In genomic region chr11:27934830-27935145, GRCh38 we compare ENCODE assay signal across 11 cellular contexts.
DNase-seq lines count a peak whose midpoint lies in the region; ATAC-seq, FAIRE-seq and TF ChIP-seq lines count a peak whose summit lies in the region.
"Had no signal": no experiment of that assay in that cellular context is flagged by ENCODE, and none has a peak within 500 bp of the region (broad histone marks: within the 10 kb centered on the region; RNA-seq: fewer than 3 reads in every experiment).

No MANE protein-coding gene starts in this region.

- ATAC-seq in A549 = peak; percentile 97 to 98
- no peak for ATAC-seq in GM21367 (IDR thresholded peaks at IDR 0.05; ENCODE audit: unreplicated experiment)
- ATAC-seq in HG03520 (IDR thresholded peaks at IDR 0.05; ENCODE audit: unreplicated experiment) = no peak

- no peak overlapping the region for H3K4me3 ChIP-seq in A549
- H3K4me3 ChIP-seq in astrocyte (ENCODE audit: insufficient read depth, low read depth, low read length) = peak overlapping the region; percentile 11
- no peak overlapping the region for H3K4me3 ChIP-seq in colonic mucosa
- H3K4me3 ChIP-seq: tibial artery had no signal

- peaks cover 2% of the 10 kb centered on the region for H3K9me3 Mint-ChIP-seq in astrocyte (ENCODE audit: unreplicated experiment)

- intact Hi-C loops in colonic mucosa (cut with DNase I) = no loop called here

- CTCF ChIA-PET in A549 (lab: Yijun Ruan, JAX) = interaction anchor here (0.7 to 1.2 kb wide), 2 partner anchors 20 to 32 kb away, joined by 3 to 4 read pairs; no protein-coding TSS in a partner anchor

- H3K4me1 ChIP-seq in A549 (peaks cover 20% of the 10 kb centered on the region), astrocyte (ENCODE audit: insufficient read depth, low read length) (peaks cover 18% of the 10 kb centered on the region), colonic mucosa (no peaks in the 10 kb centered on the region)
- H3K4me1 ChIP-seq: tibial artery had no signal

- no peaks in the 10 kb centered on the region for H3K27me3 Mint-ChIP-seq in astrocyte (ENCODE audit: low read depth, unreplicated experiment)
- H3K27me3 Mint-ChIP-seq: B cell had no signal

- TF ChIP-seq CTCF in A549 (IDR thresholded peaks at IDR 0.05) = no peak
- no peak for TF ChIP-seq CTCF in astrocyte (IDR thresholded peaks at IDR 0.05; ENCODE audit: insufficient read depth, low read depth, low read length)
- no peak for TF ChIP-seq CTCF in colonic mucosa (IDR thresholded peaks at IDR 0.05)

- H3K27ac Mint-ChIP-seq in astrocyte (ENCODE audit: unreplicated experiment) = peak overlapping the region; percentile 98
- H3K27ac Mint-ChIP-seq: B cell had no signal

- WGBS in A549 (ENCODE audit: missing lambda C conversion rate) = 3% methylated on average over 7 of the region's 7 CpGs

- H3K27me3 ChIP-seq in astrocyte (ENCODE audit: insufficient read depth, low read length) = no peaks in the 10 kb centered on the region
- H3K27me3 ChIP-seq in colonic mucosa = no peaks in the 10 kb centered on the region
- H3K27me3 ChIP-seq: tibial artery had no signal

- no peak for TF ChIP-seq POLR2A in A549 (IDR thresholded peaks at IDR 0.05; ENCODE audit: low read length)

- no peaks in the 10 kb centered on the region for H3K79me2 ChIP-seq in astrocyte (ENCODE audit: insufficient read depth, low read length)

- FAIRE-seq in A549 (lab: Jason Lieb, UNC) (peak; percentile 59), astrocyte (lab: Jason Lieb, UNC) (peak; percentile 88)

- H3K4me2 ChIP-seq in A549 (peak overlapping the region; percentile 60), astrocyte (ENCODE audit: low read length) (peak overlapping the region; percentile 81)

- peak; percentile 83 to 88 for DNase-seq in A549 (ENCODE audit: low read depth in 1 of 2, low spot score in 1 of 2)
- peak; percentile 97 for DNase-seq in HS-27A (ENCODE audit: low read depth)
- DNase-seq in astrocyte (ENCODE audit: low read depth) = peak; percentile 98
- peak; percentile 37 for DNase-seq in iPS-NIHi7 (ENCODE audit: extremely low spot score)
- no peak for DNase-seq in NK-92 (lab: John Stamatoyannopoulos, UW; ENCODE audit: unreplicated experiment)
- DNase-seq in colonic mucosa = no peak
- DNase-seq: NCI-H2029, tibial artery had no signal

- POLR2A ChIA-PET in A549 (lab: Yijun Ruan, JAX) = interaction anchor here (0.6 to 1.6 kb wide), 3 partner anchors 173 to 236 kb away, joined by 3 to 4 read pairs (median 4); partner anchors contain the start of genes KIF18A and METTL15

- peaks cover 17% of the 10 kb centered on the region for H3K4me1 Mint-ChIP-seq in astrocyte (ENCODE audit: low read depth, unreplicated experiment)
- H3K4me1 Mint-ChIP-seq: B cell had no signal

- H3K36me3 Mint-ChIP-seq in astrocyte (ENCODE audit: low read depth, unreplicated experiment) = no peaks in the 10 kb centered on the region

- H3K36me3 ChIP-seq in astrocyte (ENCODE audit: insufficient read depth, low read length) (no peaks in the 10 kb centered on the region), colonic mucosa (no peaks in the 10 kb centered on the region)
- H3K36me3 ChIP-seq: tibial artery had no signal

- peak in 1 of 2 experiments; percentile 39; a peak in 1 of 5 replicates for TF ChIP-seq EP300 in A549 (IDR thresholded peaks at IDR 0.05)

- H3K9me3 ChIP-seq in A549 (no peaks in the 10 kb centered on the region), astrocyte (ENCODE audit: insufficient read depth, low read depth, low read length) (no peaks in the 10 kb centered on the region), colonic mucosa (no peaks in the 10 kb centered on the region)

- H3K9ac ChIP-seq in astrocyte (ENCODE audit: low read length) (peak overlapping the region; percentile 89), colonic mucosa (ENCODE audit: low read depth in 2 of 2, low read length in 2 of 2) (no peak overlapping the region)

- H2AFZ ChIP-seq in astrocyte (ENCODE audit: low read depth, low read length) = peak overlapping the region; percentile 15

- TF ChIP-seq RAD21 in A549 (conservative IDR thresholded peaks at IDR 0.05 in 1 of 2, IDR thresholded peaks at IDR 0.05 in 1 of 2) = no peak

- no peaks in the 10 kb centered on the region for H4K20me1 ChIP-seq in astrocyte (ENCODE audit: insufficient read depth, low read length)

- H3K4me3 Mint-ChIP-seq in astrocyte (ENCODE audit: unreplicated experiment) = no peak overlapping the region
- H3K4me3 Mint-ChIP-seq: B cell had no signal

- peak overlapping the region; percentile 73 to 92 for H3K27ac ChIP-seq in A549
- peak overlapping the region; percentile 99 for H3K27ac ChIP-seq in astrocyte (ENCODE audit: low read depth, low read length)
- no peak overlapping the region for H3K27ac ChIP-seq in colonic mucosa

TF ChIP-seq in A549, 52 proteins besides CTCF, POLR2A, EP300 and RAD21:
- TF ChIP-seq GATA3 (IDR thresholded peaks at IDR 0.05; ENCODE audit: borderline replicate concordance) (peak; percentile 42; the same call in 1 of the 2 replicates), MAFK (IDR thresholded peaks at IDR 0.05; ENCODE audit: partially characterized antibody) (no peak), ATOH8 (CRISPR knock-in tag; IDR thresholded peaks at IDR 0.05; ENCODE audit: low read depth) (peak; percentile 31; the same call in 1 of the 2 replicates), JUNB (IDR thresholded peaks at IDR 0.05) (peak; percentile 92), CEBPB (IDR thresholded peaks at IDR 0.05) (no peak), MAX (IDR thresholded peaks at IDR 0.05) (peak; percentile 68), RARB (CRISPR knock-in tag; IDR thresholded peaks at IDR 0.05) (no peak), EHMT2 (IDR thresholded peaks at IDR 0.05; ENCODE audit: low read depth) (no peak), ZC3H11A (IDR thresholded peaks at IDR 0.05) (no peak), FOSL2 (IDR thresholded peaks at IDR 0.05) (peak; percentile 93), FOSL2 (CRISPR knock-in tag; IDR thresholded peaks at IDR 0.05) (peak; percentile 94), JUN (IDR thresholded peaks at IDR 0.05) (peak; percentile 40 to 57; a peak in 2 of 5 replicates)

Comparison
In these comparisons a context has a peak if more than half of its experiments do, and no peak if none do; other contexts are left out.
1. ATAC-seq: peak in A549 (2 of 2); none in GM21367 (single experiment) and HG03520 (single experiment).
2. DNase-seq: peak in A549 (2 of 2), HS-27A (single experiment), astrocyte (single experiment) and iPS-NIHi7 (single experiment); none in NK-92 (single experiment) and colonic mucosa (single experiment).